Comparison of ENCODE assay signal across 9 cellular contexts in the genomic region with DNA sequence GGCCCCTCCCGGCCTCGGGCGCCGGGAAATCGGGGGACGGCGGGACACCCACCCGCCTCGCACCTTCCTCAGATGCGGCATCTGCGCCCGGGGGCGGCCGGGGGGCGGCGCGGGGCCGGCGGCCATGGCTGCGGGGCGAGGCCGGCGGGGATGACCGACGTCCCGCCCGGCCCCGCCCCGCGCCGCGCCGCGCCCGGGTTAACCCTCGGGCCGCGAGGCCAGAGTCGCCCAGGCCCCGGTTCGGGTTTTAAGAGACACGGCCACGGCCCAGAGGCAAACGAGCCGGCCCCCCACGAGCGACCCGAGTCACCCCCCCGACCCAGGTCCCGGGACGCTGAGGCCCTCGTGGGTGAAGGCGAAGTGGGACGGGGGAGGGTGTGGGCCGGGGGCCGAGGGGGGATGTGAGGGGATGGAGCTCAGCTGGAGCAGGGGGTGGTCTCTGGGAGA. TPM values are rescaled to one million over a fixed set of nuclear protein-coding genes. Genes with fewer than 3 reads are reported as not detected.
DNase-seq lines count a peak whose midpoint lies in the region; ATAC-seq and TF ChIP-seq lines count a peak whose summit lies in the region.
"Had no signal": no experiment of that assay in that cellular context is flagged by ENCODE, and none has a peak within 500 bp of the region (broad histone marks: within the 10 kb centered on the region; RNA-seq: fewer than 3 reads in every experiment).

A gene (minus strand): TSS at position 159 of the 447 bp plus-strand sequence. CDS start 33 bp downstream, at position 126.

- H3K4me3 ChIP-seq in WERI-Rb-1 (ENCODE audit: low read depth, low read length) = peak within 1 kb of the TSS; percentile 48
- peak within 1 kb of the TSS; percentile 2 for H3K4me3 ChIP-seq in ovary
- H3K4me3 ChIP-seq: SK-N-MC had no signal

- TF ChIP-seq EP300 in ovary (IDR thresholded peaks at IDR 0.05) = no peak

- in situ Hi-C loops in KBM-7 (cut with MboI; ENCODE audit: low pct_unique_long_range_greater_than_20kb, low sequenced_read_pairs) = no loop called here

- 2 to 9% (median 7%) methylated on average over 7 to 56 of the region's 56 CpGs for WGBS in ovary, 3 donors

- no peaks in the 10 kb centered on the region for H3K4me1 ChIP-seq in ovary (ENCODE audit: insufficient read depth)

- H3K27ac ChIP-seq in WERI-Rb-1 = no peak within 1 kb of the TSS
- H3K27ac ChIP-seq in ovary = no peak within 1 kb of the TSS
- H3K27ac ChIP-seq: SK-N-MC had no signal

- peaks cover 2% of the 10 kb centered on the region for H3K4me1 Mint-ChIP-seq in CD14-positive monocyte
- peaks cover 1% of the 10 kb centered on the region for H3K4me1 Mint-ChIP-seq in glutamatergic neuron (ENCODE audit: low read depth, unreplicated experiment)

- H3K27ac Mint-ChIP-seq in CD14-positive monocyte = no peak within 1 kb of the TSS
- peak within 1 kb of the TSS; percentile 66 for H3K27ac Mint-ChIP-seq in glutamatergic neuron (ENCODE audit: unreplicated experiment)

- H3K9me3 Mint-ChIP-seq in CD14-positive monocyte (peaks cover 0 to 5% (median 4%) of the 10 kb centered on the region in 7 donors), glutamatergic neuron (ENCODE audit: unreplicated experiment) (peaks cover 4% of the 10 kb centered on the region)

- ATAC-seq in HG02759 (IDR thresholded peaks at IDR 0.05; ENCODE audit: unreplicated experiment) = no peak

- H3K4me3 Mint-ChIP-seq in CD14-positive monocyte (peak within 1 kb of the TSS; percentile 31 to 78), glutamatergic neuron (ENCODE audit: unreplicated experiment) (peak within 1 kb of the TSS; percentile 64)

- no peak for TF ChIP-seq POLR2A in ovary (IDR thresholded peaks at IDR 0.05)

- no peak for DNase-seq in CD14-positive monocyte (ENCODE audit: low spot score)
- no peak for DNase-seq in WERI-Rb-1
- DNase-seq in glutamatergic neuron = no peak
- no peak for DNase-seq in ovary
- no peak for DNase-seq in retina
- no peak for DNase-seq in KBM-7
- no peak for DNase-seq in GM19240 (ENCODE audit: insufficient read length, low spot score)

- H3K9me3 ChIP-seq in WERI-Rb-1 (ENCODE audit: severe bottlenecking) (no peaks in the 10 kb centered on the region), ovary (no peaks in the 10 kb centered on the region)

- H3K36me3 ChIP-seq in WERI-Rb-1 = no peaks in the 10 kb centered on the region
- H3K36me3 ChIP-seq in ovary = no peaks in the 10 kb centered on the region

- intact Hi-C loops in CD14-positive monocyte (cut with micrococcal nuclease) = no loop called here
- intact Hi-C loops in ovary (cut with DNase I) = no loop called here

- TF ChIP-seq CTCF in CD14-positive monocyte (IDR thresholded peaks at IDR 0.05) = no peak
- no peak for TF ChIP-seq CTCF in WERI-Rb-1 (IDR thresholded peaks at IDR 0.05; ENCODE audit: low read depth, low read length)
- TF ChIP-seq CTCF in glutamatergic neuron (IDR thresholded peaks at IDR 0.05; ENCODE audit: partially characterized antibody, unreplicated experiment) = no peak
- no peak for TF ChIP-seq CTCF in ovary (IDR thresholded peaks at IDR 0.05)

- no peaks in the 10 kb centered on the region for H3K36me3 Mint-ChIP-seq in CD14-positive monocyte
- peaks cover 4% of the 10 kb centered on the region for H3K36me3 Mint-ChIP-seq in glutamatergic neuron (ENCODE audit: unreplicated experiment)

- no peaks in the 10 kb centered on the region for H3K27me3 ChIP-seq in WERI-Rb-1 (ENCODE audit: insufficient read depth, low read depth, severe bottlenecking)
- H3K27me3 ChIP-seq in ovary = no peaks in the 10 kb centered on the region

- H3K27me3 Mint-ChIP-seq in CD14-positive monocyte (ENCODE audit: low read depth in 3 of 3) (peaks cover 33 to 65% (median 55%) of the 10 kb centered on the region in 3 donors), glutamatergic neuron (ENCODE audit: unreplicated experiment) (peaks cover 9% of the 10 kb centered on the region)

RNA-seq across cellular contexts. Expression of the gene that starts here (rescaled TPM):
- polyA plus RNA-seq in CD14-positive monocyte = not detected
- total RNA-seq in glutamatergic neuron (ENCODE audit: unreplicated experiment) = 18.2 TPM
- total RNA-seq in ovary = 1 to 10 TPM in 2 of 7 donors, under 1 TPM in 3, not detected in 2; 0.33 to 1.7 (median 0.72) TPM
- under 1 TPM; 0.44 to 0.45 TPM for polyA plus RNA-seq in ovary
